In the genomic region with DNA sequence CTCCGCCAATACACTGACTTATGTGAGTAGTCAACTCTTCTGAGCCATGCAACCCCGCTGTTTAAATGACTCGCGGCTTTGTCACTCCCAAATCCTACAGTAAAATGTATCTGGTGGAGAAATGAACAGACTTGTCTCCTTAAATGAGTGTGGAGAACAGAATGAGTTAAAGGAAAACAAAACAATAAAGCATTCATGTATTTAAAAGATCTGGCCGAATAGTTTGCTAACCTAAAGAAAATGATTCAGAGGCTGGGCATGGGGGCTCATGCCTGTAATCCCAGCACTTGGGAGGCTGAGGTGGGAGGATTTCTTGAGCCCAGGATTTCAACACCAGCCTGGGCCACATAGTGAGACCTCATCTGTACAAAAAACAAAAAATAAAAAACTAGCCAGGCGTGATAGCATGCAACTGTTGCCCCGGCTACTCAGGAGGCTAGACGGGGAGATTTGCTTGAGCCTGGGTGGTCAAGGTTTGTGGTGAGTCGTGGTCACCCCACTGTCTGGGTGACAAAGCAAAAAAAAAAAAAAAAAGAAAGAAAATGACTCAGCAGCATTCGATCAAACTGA, we compare ENCODE assay signal across 15 cellular contexts.
A peak's percentile ranks its signal among the peaks of the same experiment; 100 is the strongest.
DNase-seq lines count a peak whose midpoint lies in the region; ATAC-seq, FAIRE-seq and TF ChIP-seq lines count a peak whose summit lies in the region.
"Had no signal": no experiment of that assay in that cellular context is flagged by ENCODE, and none has a peak within 500 bp of the region (broad histone marks: within the 10 kb centered on the region; RNA-seq: fewer than 3 reads in every experiment).

No MANE protein-coding gene starts in this region.

- no peaks in the 10 kb centered on the region for H3K9me1 ChIP-seq in K562 (ENCODE audit: control insufficient read depth, insufficient read depth, low read length)

- H3K9me3 ChIP-seq in K562 (replicated peaks; ENCODE audit: control insufficient read depth, insufficient read depth, low read depth, low read length) (no peaks in the 10 kb centered on the region), MM.1S (replicated peaks; ENCODE audit: insufficient read depth, low read length) (no peaks in the 10 kb centered on the region), esophagus squamous epithelium (no peaks in the 10 kb centered on the region)
- H3K9me3 ChIP-seq: Caco-2, thyroid gland had no signal

- H3K4me1 ChIP-seq in K562 (replicated peaks in 1 of 2; ENCODE audit: control insufficient read depth in 2 of 2, insufficient read depth in 2 of 2, low read length in 2 of 2) (peaks cover 2 to 9% of the 10 kb centered on the region in 2 experiments; a peak in 3 of 5 replicates), MM.1S (ENCODE audit: low read length) (no peaks in the 10 kb centered on the region), esophagus squamous epithelium (peaks cover 1 to 8% (median 3%) of the 10 kb centered on the region in 3 donors)

- H3K9ac ChIP-seq in K562 (ENCODE audit: insufficient read depth in 1 of 2, low read depth in 2 of 2, low read length in 2 of 2), result no peak overlapping the region; a peak in 1 of 4 replicates
- no peak overlapping the region for H3K9ac ChIP-seq in MM.1S (ENCODE audit: low read length)

- no peak for DNase-seq in K562 (ENCODE audit: extremely low read depth in 1 of 4, low spot score in 3 of 4)
- peak; percentile 27 for DNase-seq in non-pigmented ciliary epithelial cell (ENCODE audit: low read depth)
- no peak for DNase-seq in GF-D8 (lab: John Stamatoyannopoulos, UW)
- no peak for DNase-seq in MM.1S
- DNase-seq in esophagus squamous epithelium (lab: John Stamatoyannopoulos, UW), result no peak
- DNase-seq: Caco-2, immature natural killer cell, NCI-H510A, nucleus accumbens had no signal

- TF ChIP-seq POLR2A in K562 (conservative IDR thresholded peaks at IDR 0.05), result no peak
- TF ChIP-seq POLR2A in esophagus squamous epithelium (IDR thresholded peaks at IDR 0.05), result no peak

- POLR2A ChIA-PET in K562 (lab: Yijun Ruan, JAX), result no interaction called here

- intact Hi-C loops in K562 (cut with micrococcal nuclease), result no loop called here
- intact Hi-C loops in esophagus squamous epithelium (cut with DNase I), result no loop called here

- no peaks in the 10 kb centered on the region for H3F3A ChIP-seq in MM.1S (ENCODE audit: insufficient read depth, low read length)

- in situ Hi-C loops in K562 (cut with MboI), result no loop called here

- H3K36me3 ChIP-seq in K562 (ENCODE audit: control insufficient read depth, insufficient read depth, low read length), result no peaks in the 10 kb centered on the region
- no peaks in the 10 kb centered on the region for H3K36me3 ChIP-seq in MM.1S (replicated peaks; ENCODE audit: insufficient read depth, low read length)
- H3K36me3 ChIP-seq in esophagus squamous epithelium, result no peaks in the 10 kb centered on the region
- H3K36me3 ChIP-seq: thyroid gland had no signal

- CTCF ChIA-PET in K562 (lab: Yijun Ruan, JAX; ENCODE audit: low intra/inter-chr PET ratio), result no interaction called here

- peak overlapping the region; percentile 43; the same call in 1 of the 2 replicates for H2AFZ ChIP-seq in K562 (ENCODE audit: low read depth, low read length)
- H2AFZ ChIP-seq in MM.1S (ENCODE audit: low read length), result no peak overlapping the region

- H3K4me3 ChIP-seq in K562 (no peak overlapping the region), MM.1S (ENCODE audit: low read length) (no peak overlapping the region), esophagus squamous epithelium (no peak overlapping the region)
- H3K4me3 ChIP-seq: thyroid gland had no signal

- no peaks in the 10 kb centered on the region for H3K9me2 ChIP-seq in MM.1S (replicated peaks; ENCODE audit: insufficient read depth, low read length)

- H4K20me1 ChIP-seq in K562 (replicated peaks; ENCODE audit: control insufficient read depth, insufficient read depth, low read length), result no peaks in the 10 kb centered on the region
- H4K20me1 ChIP-seq in MM.1S (ENCODE audit: insufficient read depth, low read length), result no peaks in the 10 kb centered on the region

- WGBS in K562 (ENCODE audit: insufficient coverage, low coverage, missing lambda C conversion rate), result 7% methylated on average over 9 of the region's 10 CpGs
- WGBS in esophagus squamous epithelium, 2 donors, result 48 to 66% methylated on average over 9 to 10 of the region's 10 CpGs

- peaks cover 0 to 37% of the 10 kb centered on the region in 2 experiments; a peak in 3 of 5 replicates for H3K27me3 ChIP-seq in K562 (ENCODE audit: control insufficient read depth in 2 of 2, insufficient read depth in 2 of 2, low read length in 2 of 2)
- no peaks in the 10 kb centered on the region for H3K27me3 ChIP-seq in MM.1S (replicated peaks; ENCODE audit: insufficient read depth, low read length)
- peaks cover 0 to 15% (median 0%) of the 10 kb centered on the region in 4 donors for H3K27me3 ChIP-seq in esophagus squamous epithelium
- H3K27me3 ChIP-seq: thyroid gland had no signal

- TF ChIP-seq RAD21 in K562 (CRISPR knock-in tag; conservative IDR thresholded peaks at IDR 0.05 in 1 of 2, IDR thresholded peaks at IDR 0.05 in 1 of 2), result no peak

- H3K79me2 ChIP-seq in K562 (ENCODE audit: control insufficient read depth, insufficient read depth, low read length), result no peaks in the 10 kb centered on the region
- H3K79me2 ChIP-seq in MM.1S (ENCODE audit: low read length), result no peaks in the 10 kb centered on the region

- ATAC-seq in GM18511 (IDR thresholded peaks at IDR 0.05; ENCODE audit: unreplicated experiment) (peak; percentile 53), HG03159 (IDR thresholded peaks at IDR 0.05; ENCODE audit: unreplicated experiment) (peak; percentile 53), K562 (no peak; the same call in 1 of the 3 replicates), HG02852 (IDR thresholded peaks at IDR 0.05; ENCODE audit: unreplicated experiment) (no peak)
- ATAC-seq: activated naive CD4-positive, alpha-beta T cell treated with anti-CD3 and anti-CD28 coated beads, Interleukin-2, amount 50 U/mL, for 72 hours had no signal

- no peak for TF ChIP-seq CTCF in K562 (IDR thresholded peaks at IDR 0.05 in 2 of 3, conservative IDR thresholded peaks at IDR 0.05 in 1 of 3; ENCODE audit: insufficient read depth in 2 of 3, low read depth in 1 of 3, low read length in 3 of 3)
- TF ChIP-seq CTCF in MM.1S (IDR thresholded peaks at IDR 0.05; ENCODE audit: low read length), result no peak
- TF ChIP-seq CTCF in esophagus squamous epithelium (IDR thresholded peaks at IDR 0.05), result no peak

- no peak overlapping the region for H3K4me2 ChIP-seq in K562 (ENCODE audit: insufficient read depth, low read length)
- no peak overlapping the region for H3K4me2 ChIP-seq in MM.1S (ENCODE audit: low read depth, low read length)

- no peak for TF ChIP-seq EP300 in K562 (IDR thresholded peaks at IDR 0.05; ENCODE audit: low read length)

- H3K27ac ChIP-seq in K562 (ENCODE audit: extremely low read depth, low read depth, low read length), result no peak overlapping the region
- no peak overlapping the region for H3K27ac ChIP-seq in MM.1S (ENCODE audit: low read length)
- H3K27ac ChIP-seq in esophagus squamous epithelium, result no peak overlapping the region

- FAIRE-seq in K562 (lab: Jason Lieb, UNC), result no peak
- FAIRE-seq: endometrium had no signal

- no TSS peak for BruUV-seq in K562 (replicated peaks; lab: Mats Ljungman, UMichigan)

TF ChIP-seq in K562, 482 proteins besides CTCF, POLR2A, EP300 and RAD21:
- peak; percentile 89 for TF ChIP-seq MAFG (tag; conservative IDR thresholded peaks at IDR 0.05)
- no peak for TF ChIP-seq TAL1 (IDR thresholded peaks at IDR 0.05)
- peak; percentile 43; the same call in 1 of the 2 replicates for TF ChIP-seq MAFK (IDR thresholded peaks at IDR 0.05; ENCODE audit: low read length)
- TF ChIP-seq RB1 (IDR thresholded peaks at IDR 0.05; ENCODE audit: low read depth), result no peak
- TF ChIP-seq MAFF (IDR thresholded peaks at IDR 0.05; ENCODE audit: low read length), result peak; percentile 48
- TF ChIP-seq ZNF384 (IDR thresholded peaks at IDR 0.05; ENCODE audit: low read depth, low read length), result peak; percentile 58; the same call in 1 of the 2 replicates
- peak; percentile 80; the same call in 1 of the 2 replicates for TF ChIP-seq C11orf30 (IDR thresholded peaks at IDR 0.05; ENCODE audit: low read depth)
- no peak for TF ChIP-seq ESRRB (CRISPR knock-in tag; IDR thresholded peaks at IDR 0.05; ENCODE audit: borderline replicate concordance)
- TF ChIP-seq NFE2 (IDR thresholded peaks at IDR 0.05; ENCODE audit: low read depth), result peak; percentile 66
- peak; percentile 11; the same call in 1 of the 2 replicates for TF ChIP-seq RFX1 (IDR thresholded peaks at IDR 0.05)
- 0 out of 2 replicates have a peak, but pooled peaks have one; percentile 46 for TF ChIP-seq BACH1 (tag; IDR thresholded peaks at IDR 0.05)
- TF ChIP-seq ZNF316 (IDR thresholded peaks at IDR 0.05), result peak; percentile 96

Comparison
In these comparisons a context has a peak if more than half of its experiments do, and no peak if none do; other contexts are left out.
1. ATAC-seq: peak in GM18511 (single experiment) and HG03159 (single experiment); none in K562 (single experiment) and HG02852 (single experiment).